9 cellular contexts compared by ENCODE assay signal in genomic region chr11:75474878-75475766, GRCh38. TPM values are rescaled to one million over a fixed set of nuclear protein-coding genes. Genes with fewer than 3 reads are reported as not detected.
A peak's percentile ranks its signal among the peaks of the same experiment; 100 is the strongest.
DNase-seq lines count a peak whose midpoint lies in the region; FAIRE-seq and TF ChIP-seq lines count a peak whose summit lies in the region.
"Had no signal": no experiment of that assay in that cellular context is flagged by ENCODE, and none has a peak within 500 bp of the region (broad histone marks: within the 10 kb centered on the region; RNA-seq: fewer than 3 reads in every experiment).

No MANE protein-coding gene starts in this region.

- BruUV-seq in endothelial cell of umbilical vein (replicated peaks; lab: Mats Ljungman, UMichigan), result no TSS peak

- CTCF ChIA-PET in endothelial cell of umbilical vein (lab: Charles Lee), result interaction anchor here (0.6 to 1.3 kb wide), 4 partner anchors 10 to 67 kb away, joined by 3 to 6 read pairs (median 4); no protein-coding TSS in a partner anchor

- no peaks in the 10 kb centered on the region for H4K20me1 ChIP-seq in endothelial cell of umbilical vein (replicated peaks; ENCODE audit: control insufficient read depth, extremely low read depth, insufficient read depth, low read length)

- no peak overlapping the region for H3K4ac ChIP-seq in neuronal stem cell (ENCODE audit: low read length)

- FAIRE-seq in endothelial cell of umbilical vein (lab: Jason Lieb, UNC), result no peak
- FAIRE-seq: GM18507 had no signal

- no peaks in the 10 kb centered on the region for H3K27me3 Mint-ChIP-seq in type B pancreatic cell

- H3K27me3 ChIP-seq in BE2C (no peaks in the 10 kb centered on the region), endothelial cell of umbilical vein (ENCODE audit: control insufficient read depth in 2 of 2, insufficient read depth in 2 of 2, low read length in 2 of 2) (no peaks in the 10 kb centered on the region), neuronal stem cell (ENCODE audit: control insufficient read depth in 3 of 3, insufficient read depth in 3 of 3, low read depth in 1 of 3, low read length in 3 of 3) (peaks cover 0 to 9% (median 0%) of the 10 kb centered on the region in 3 experiments)

- TF ChIP-seq POLR2A in NB4 (IDR thresholded peaks at IDR 0.05; ENCODE audit: extremely low read depth, insufficient read length) (peak; percentile 30), endothelial cell of umbilical vein (IDR thresholded peaks at IDR 0.05; ENCODE audit: low read depth, low read length) (no peak)

- peak overlapping the region; percentile 23 for H2AFZ ChIP-seq in endothelial cell of umbilical vein (ENCODE audit: low read depth, low read length)
- H2AFZ ChIP-seq in neuronal stem cell (ENCODE audit: low read length), result peak overlapping the region; percentile 95

- no peaks in the 10 kb centered on the region for H3K9me3 Mint-ChIP-seq in type B pancreatic cell

- H2AK5ac ChIP-seq in neuronal stem cell (ENCODE audit: low read depth, low read length), result peak overlapping the region; percentile 82

- H3K9me3 ChIP-seq in BE2C (no peaks in the 10 kb centered on the region), endothelial cell of umbilical vein (replicated peaks; ENCODE audit: control insufficient read depth, insufficient read depth, low read length) (no peaks in the 10 kb centered on the region), neuronal stem cell (replicated peaks in 1 of 2; ENCODE audit: control insufficient read depth in 2 of 2, insufficient read depth in 1 of 2, low read depth in 1 of 2, low read length in 2 of 2) (no peaks in the 10 kb centered on the region)

- no peak overlapping the region for H3K14ac ChIP-seq in neuronal stem cell (ENCODE audit: low read length)

- peak overlapping the region; percentile 77 for H3K4me3 Mint-ChIP-seq in type B pancreatic cell

- no peak overlapping the region for H3K4me2 ChIP-seq in endothelial cell of umbilical vein (ENCODE audit: insufficient read depth, low read length)
- peak overlapping the region; percentile 29 for H3K4me2 ChIP-seq in neuronal stem cell (ENCODE audit: insufficient read depth, low read length, poor library complexity, severe bottlenecking)

- 100% methylated on average over 1 of the region's 16 CpGs; no CpG with 5 or more reads in 1 of the 2 donors for WGBS in neuronal stem cell (ENCODE audit: extremely low coverage in 2 of 2, insufficient read length in 2 of 2, insufficient replicate concordance in 1 of 2), 2 donors

- H3K27ac ChIP-seq in endothelial cell of umbilical vein (ENCODE audit: insufficient read depth, low read depth, low read length) (no peak overlapping the region), neuronal stem cell (replicated peaks; ENCODE audit: low read length) (no peak overlapping the region)

- H3K36me3 ChIP-seq in BE2C (no peaks in the 10 kb centered on the region), endothelial cell of umbilical vein (ENCODE audit: control insufficient read depth in 2 of 2, extremely low read depth in 1 of 2, insufficient read depth in 2 of 2, low read length in 2 of 2) (peaks cover 0 to 10% of the 10 kb centered on the region in 2 experiments), neuronal stem cell (replicated peaks in 1 of 2; ENCODE audit: control insufficient read depth in 2 of 2, insufficient read depth in 2 of 2, low read length in 2 of 2) (no peaks in the 10 kb centered on the region)

- H3K9ac ChIP-seq in endothelial cell of umbilical vein (replicated peaks; ENCODE audit: extremely low read depth, insufficient read depth, low read length) (no peak overlapping the region), neuronal stem cell (ENCODE audit: low read depth, low read length, poor library complexity) (no peak overlapping the region)

- no peak overlapping the region for H2BK12ac ChIP-seq in neuronal stem cell (ENCODE audit: low read length)

- no peaks in the 10 kb centered on the region for H3K36me3 Mint-ChIP-seq in type B pancreatic cell

- H2BK120ac ChIP-seq in neuronal stem cell (ENCODE audit: low read depth, low read length), result peak overlapping the region; percentile 57

- no peak for TF ChIP-seq CTCF in BE2C (IDR thresholded peaks at IDR 0.05; ENCODE audit: low read depth, low read length)
- no peak for TF ChIP-seq CTCF in NB4 (IDR thresholded peaks at IDR 0.05; ENCODE audit: low read depth, low read length)
- no peak for TF ChIP-seq CTCF in endothelial cell of umbilical vein (IDR thresholded peaks at IDR 0.05; ENCODE audit: extremely low read depth in 1 of 2, insufficient read depth in 1 of 2, low read depth in 1 of 2, low read length in 2 of 2)
- TF ChIP-seq CTCF in type B pancreatic cell (conservative IDR thresholded peaks at IDR 0.05), result no peak

- DNase-seq in BE2C (peak; percentile 77), NB4 (ENCODE audit: low read depth) (peak; percentile 91), endothelial cell of umbilical vein (ENCODE audit: low read depth, low spot score) (no peak), neuronal stem cell (ENCODE audit: low spot score) (no peak), type B pancreatic cell (ENCODE audit: extremely low spot score, unreplicated experiment) (peak; percentile 70), dermis blood vessel endothelial cell (no peak), hippocampal formation (lab: John Stamatoyannopoulos, UW) (no peak)
- DNase-seq in activated CD4-positive, alpha-beta T cell treated with anti-CD3 and anti-CD28 coated beads, Interleukin-2, amount 50 U/mL, for 1 hour, result peak; percentile 44

- no peak overlapping the region for H4K91ac ChIP-seq in neuronal stem cell (ENCODE audit: low read depth, low read length, poor library complexity)

- intact Hi-C loops in endothelial cell of umbilical vein (cut with micrococcal nuclease), result no loop called here

- H2BK5ac ChIP-seq in neuronal stem cell (ENCODE audit: low read length), result no peak overlapping the region

- H3K4me3 ChIP-seq in BE2C (ENCODE audit: low read depth, low read length) (no peak overlapping the region), NB4 (ENCODE audit: low read depth, low read length) (peak overlapping the region; percentile 46), endothelial cell of umbilical vein (replicated peaks in 1 of 3; ENCODE audit: insufficient read depth in 1 of 3, low read depth in 1 of 3, low read length in 3 of 3) (no peak overlapping the region), neuronal stem cell (ENCODE audit: low read length in 2 of 2) (no peak overlapping the region)

- no peaks in the 10 kb centered on the region for H3K9me1 ChIP-seq in endothelial cell of umbilical vein (replicated peaks; ENCODE audit: control insufficient read depth, extremely low read depth, insufficient read depth, low read length)

- H3K79me2 ChIP-seq in endothelial cell of umbilical vein (ENCODE audit: control insufficient read depth, insufficient read depth, low read length), result no peaks in the 10 kb centered on the region

- H3K4me1 ChIP-seq in BE2C, result peaks cover 35% of the 10 kb centered on the region
- peaks cover 26% of the 10 kb centered on the region for H3K4me1 ChIP-seq in endothelial cell of umbilical vein (ENCODE audit: control insufficient read depth, extremely low read depth, insufficient read depth, low read length)
- H3K4me1 ChIP-seq in neuronal stem cell (ENCODE audit: control insufficient read depth in 2 of 2, insufficient read depth in 1 of 2, low read depth in 1 of 2, low read length in 2 of 2), result peaks cover 7 to 31% of the 10 kb centered on the region in 2 donors

- H2BK15ac ChIP-seq in neuronal stem cell (ENCODE audit: low read length), result peak overlapping the region; percentile 2

- H3K4me1 Mint-ChIP-seq in type B pancreatic cell (ENCODE audit: unreplicated experiment), result peaks cover 53% of the 10 kb centered on the region

- POLR2A ChIA-PET in endothelial cell of umbilical vein (lab: Charles Lee), result no interaction called here

- peak overlapping the region; percentile 87 for H3K18ac ChIP-seq in neuronal stem cell (ENCODE audit: low read length)

- no peaks in the 10 kb centered on the region for H3K79me1 ChIP-seq in neuronal stem cell (ENCODE audit: low read depth, low read length)

- H3K23ac ChIP-seq in neuronal stem cell (ENCODE audit: low read depth, low read length, poor library complexity), result no peak overlapping the region

- dilution Hi-C loops in endothelial cell of umbilical vein (cut with MboI; ENCODE audit: extremely low pct_ligation_motif_present, low sequenced_read_pairs), result no loop called here

- H4K8ac ChIP-seq in neuronal stem cell (ENCODE audit: low read depth, low read length), result no peak overlapping the region

- H3K27ac Mint-ChIP-seq in type B pancreatic cell, result peak overlapping the region; percentile 56

TF ChIP-seq in endothelial cell of umbilical vein, 7 proteins besides CTCF, POLR2A, EP300 and RAD21 (continues in another document):
- TF ChIP-seq EZH2 (IDR thresholded peaks at IDR 0.05; ENCODE audit: borderline replicate concordance, low read depth, low read length, severe bottlenecking), result no peak

RNA-seq across cellular contexts. Expression of gene KLHL35, which starts 42.1 kb away (rescaled TPM):
- 1.9 TPM for polyA plus RNA-seq in BE2C (2012; ENCODE audit: insufficient read depth, insufficient read length, low read depth)
- total RNA-seq in endothelial cell of umbilical vein (0.97 and 1.2 TPM in 2 replicates), type B pancreatic cell (ENCODE audit: low replicate concordance) (0.67 and 1.6 TPM in 2 replicates), dermis blood vessel endothelial cell (0.85 and 1.5 TPM in 2 replicates)
- 2.3 and 2.7 TPM in 2 replicates for polyA plus RNA-seq in endothelial cell of umbilical vein
- polyA plus RNA-seq in endothelial cell of umbilical vein (2011; cell fraction: cytosol; rRNA removed), result 1.0 and 1.7 TPM in 2 replicates
- polyA plus RNA-seq in endothelial cell of umbilical vein (2011; cell fraction: nucleus; rRNA removed), result 1.6 and 2.1 TPM in 2 replicates
- polyA plus RNA-seq in endothelial cell of umbilical vein (2012), result 0.52 and 1.1 TPM in 2 replicates
- polyA minus RNA-seq in endothelial cell of umbilical vein, result 1.1 and 1.3 TPM in 2 replicates
- 9.7 TPM for polyA minus RNA-seq in endothelial cell of umbilical vein (2011; cell fraction: cytosol; rRNA and poly(A)+ RNA removed)
- polyA minus RNA-seq in endothelial cell of umbilical vein (2011; cell fraction: nucleus; rRNA and poly(A)+ RNA removed), result 0.38 and 1.7 TPM in 2 replicates
- polyA plus RNA-seq in neuronal stem cell (2013, experiment 1 of 2), result 1.2 TPM
- 1.5 TPM for polyA plus RNA-seq in neuronal stem cell (2013, experiment 2 of 2)

RNA-seq across cellular contexts. Expression of gene GDPD5, which starts 50.6 kb away (rescaled TPM):
- 18.0 TPM for polyA plus RNA-seq in BE2C (2012; ENCODE audit: insufficient read depth, insufficient read length, low read depth)
- 50.1 and 79.2 TPM in 2 replicates for total RNA-seq in endothelial cell of umbilical vein
- polyA plus RNA-seq in endothelial cell of umbilical vein, result 60.2 and 74.0 TPM in 2 replicates
- polyA plus RNA-seq in endothelial cell of umbilical vein (2011; cell fraction: cytosol; rRNA removed), result 29.2 and 37.9 TPM in 2 replicates
- 149 and 190 TPM in 2 replicates for polyA plus RNA-seq in endothelial cell of umbilical vein (2011; cell fraction: nucleus; rRNA removed)
- 24.4 and 35.1 TPM in 2 replicates for polyA plus RNA-seq in endothelial cell of umbilical vein (2012)
- 66.2 and 70.5 TPM in 2 replicates for polyA minus RNA-seq in endothelial cell of umbilical vein
- polyA minus RNA-seq in endothelial cell of umbilical vein (2011; cell fraction: cytosol; rRNA and poly(A)+ RNA removed), result 12.5 TPM
- 69.0 and 96.3 TPM in 2 replicates for polyA minus RNA-seq in endothelial cell of umbilical vein (2011; cell fraction: nucleus; rRNA and poly(A)+ RNA removed)
- polyA plus RNA-seq in neuronal stem cell (2013, experiment 1 of 2), result 10.9 TPM
- 11.1 TPM for polyA plus RNA-seq in neuronal stem cell (2013, experiment 2 of 2)
- total RNA-seq in type B pancreatic cell (ENCODE audit: low replicate concordance), result 7.5 and 11.3 TPM in 2 replicates
- total RNA-seq in dermis blood vessel endothelial cell, result 37.4 and 40.7 TPM in 2 replicates

Comparison
In these comparisons a context has a peak if more than half of its experiments do, and no peak if none do; other contexts are left out.
1. DNase-seq: peak in BE2C (single experiment), NB4 (single experiment), activated CD4-positive, alpha-beta T cell treated with anti-CD3 and anti-CD28 coated beads, Interleukin-2, amount 50 U/mL, for 1 hour (single experiment) and type B pancreatic cell (single experiment); none in endothelial cell of umbilical vein (single experiment), neuronal stem cell (single experiment), dermis blood vessel endothelial cell (single experiment) and hippocampal formation (0 of 2).